Comparison of ENCODE assay signal across 9 cellular contexts in genomic region chr6:42030585-42031506, GRCh38. TPM values are rescaled to one million over a fixed set of nuclear protein-coding genes. Genes with fewer than 3 reads are reported as not detected.
DNase-seq lines count a peak whose midpoint lies in the region; ATAC-seq, FAIRE-seq and TF ChIP-seq lines count a peak whose summit lies in the region.
"Had no signal": no experiment of that assay in that cellular context is flagged by ENCODE, and none has a peak within 500 bp of the region (broad histone marks: within the 10 kb centered on the region; RNA-seq: fewer than 3 reads in every experiment).

No MANE protein-coding gene starts in this region.

- no peaks in the 10 kb centered on the region for H3K27me3 ChIP-seq in neural progenitor cell

- ATAC-seq in GM19455 (IDR thresholded peaks at IDR 0.05; ENCODE audit: unreplicated experiment) (no peak), GM19324 (IDR thresholded peaks at IDR 0.05; ENCODE audit: low FRiP score, unreplicated experiment) (no peak), HG02610 (IDR thresholded peaks at IDR 0.05; ENCODE audit: unreplicated experiment) (no peak)

- FAIRE-seq in HTR-8/SVneo (lab: Jason Lieb, UNC), result no peak

- no peaks in the 10 kb centered on the region for H3K9me3 ChIP-seq in neural progenitor cell (ENCODE audit: low read depth)

- in situ Hi-C loops in Caki2 (cut with HindIII; ENCODE audit: low pct_unique_long_range_greater_than_20kb, low sequenced_read_pairs), result loop anchor here (25.0 kb wide), 1 partner anchor 94 kb away; the partner anchor contains the start of gene CCND3

- peak overlapping the region; percentile 45 for H3K27ac Mint-ChIP-seq in chondrocyte (ENCODE audit: unreplicated experiment)
- H3K27ac Mint-ChIP-seq in neural progenitor cell, result no peak overlapping the region

- H3K27me3 Mint-ChIP-seq in chondrocyte (ENCODE audit: low read depth), result no peaks in the 10 kb centered on the region
- H3K27me3 Mint-ChIP-seq in neural progenitor cell (ENCODE audit: insufficient read depth, low read depth), result peaks cover 3% of the 10 kb centered on the region

- peak; percentile 52 for DNase-seq in Caki2 (ENCODE audit: low read depth)
- peak; percentile 38 for DNase-seq in SHP77 treated with DMSO at 0.1 percent for 48 hours (lab: John Stamatoyannopoulos, UW)
- peak; percentile 79 for DNase-seq in chondrocyte (ENCODE audit: low spot score)
- DNase-seq in neural progenitor cell (ENCODE audit: low spot score), result peak; percentile 34
- no peak for DNase-seq in HTR-8/SVneo (ENCODE audit: insufficient read length, low spot score)
- DNase-seq: NCI-H187 treated with DMSO at 0.1 percent for 48 hours had no signal

- H3K4me2 ChIP-seq in neural progenitor cell, result no peak overlapping the region

- H3K9me3 Mint-ChIP-seq in chondrocyte (ENCODE audit: low read depth), result no peaks in the 10 kb centered on the region
- no peaks in the 10 kb centered on the region for H3K9me3 Mint-ChIP-seq in neural progenitor cell

- no peaks in the 10 kb centered on the region for H4K20me1 ChIP-seq in neural progenitor cell (ENCODE audit: low read depth)

- TF ChIP-seq CTCF in chondrocyte (IDR thresholded peaks at IDR 0.05) (no peak), neural progenitor cell (IDR thresholded peaks at IDR 0.05) (no peak)

- H3K79me2 ChIP-seq in neural progenitor cell (ENCODE audit: low read depth), result no peaks in the 10 kb centered on the region

- H3K4me1 Mint-ChIP-seq in chondrocyte (ENCODE audit: low read depth) (peaks cover 27% of the 10 kb centered on the region), neural progenitor cell (peaks cover 8% of the 10 kb centered on the region)

- H3K27ac ChIP-seq in neural progenitor cell, result no peak overlapping the region

- H3K9ac ChIP-seq in neural progenitor cell, result no peak overlapping the region

- H3F3A ChIP-seq in neural progenitor cell (ENCODE audit: low read depth), result no peaks in the 10 kb centered on the region

- no peak overlapping the region for H3K4me3 Mint-ChIP-seq in chondrocyte (ENCODE audit: unreplicated experiment)
- no peak overlapping the region for H3K4me3 Mint-ChIP-seq in neural progenitor cell

- H3K36me3 Mint-ChIP-seq in chondrocyte (ENCODE audit: low read depth) (peaks cover 2% of the 10 kb centered on the region), neural progenitor cell (no peaks in the 10 kb centered on the region)

- peak overlapping the region; percentile 58 for H2AFZ ChIP-seq in neural progenitor cell (replicated peaks)

- no peaks in the 10 kb centered on the region for H3K36me3 ChIP-seq in neural progenitor cell

- peaks cover 9% of the 10 kb centered on the region for H3K4me1 ChIP-seq in neural progenitor cell

- no peak overlapping the region for H3K4me3 ChIP-seq in neural progenitor cell

RNA-seq across cellular contexts. Expression of gene TAF8, which starts 19.5 kb away (rescaled TPM):
- total RNA-seq in Caki2 (2014; rRNA removed; shearing (Covaris generic); ENCODE audit: low replicate concordance), result 20.3 and 28.0 TPM in 2 replicates
- total RNA-seq in chondrocyte, result 17.0 to 20.4 TPM (median 17.2 TPM) in 3 replicates
- total RNA-seq in neural progenitor cell (ENCODE audit: low replicate concordance), result 38.0 and 43.8 TPM in 2 replicates
